ENCODE assay signal across 29 cellular contexts in genomic region chr6:118546164-118546929, GRCh38. TPM values are rescaled to one million over a fixed set of nuclear protein-coding genes. Genes with fewer than 3 reads are reported as not detected.
DNase-seq lines count a peak whose midpoint lies in the region; ATAC-seq, FAIRE-seq and TF ChIP-seq lines count a peak whose summit lies in the region.
"Had no signal": no experiment of that assay in that cellular context is flagged by ENCODE, and none has a peak within 500 bp of the region (broad histone marks: within the 10 kb centered on the region; RNA-seq: fewer than 3 reads in every experiment).

No MANE protein-coding gene starts in this region.

- H3K4me1 ChIP-seq in heart right ventricle (peaks cover 0 to 29% (median 4%) of the 10 kb centered on the region in 9 donors), esophagus muscularis mucosa (peaks cover 0 to 32% (median 9%) of the 10 kb centered on the region in 4 donors), rectal smooth muscle tissue (ENCODE audit: control insufficient read depth, insufficient read depth, low read length) (peaks cover under 1% of the 10 kb centered on the region), aorta (ENCODE audit: control insufficient read depth in 1 of 2, insufficient read depth in 2 of 2, low read length in 2 of 2) (no peaks in the 10 kb centered on the region)
- H3K4me1 ChIP-seq: BE2C had no signal

- intact Hi-C loops in heart right ventricle (cut with DNase I): loop anchor here in 2 of 10 donors (5.0 to 10.0 kb wide), 3 partner anchors 34 to 259 kb away; no protein-coding TSS in a partner anchor
- intact Hi-C loops in left cardiac atrium (cut with DNase I): loop anchor here in 1 of 2 donors (5.0 kb wide), 1 partner anchor 34 kb away; no protein-coding TSS in a partner anchor
- intact Hi-C loops in esophagus muscularis mucosa (cut with DNase I): no loop called here
- intact Hi-C loops in aorta (cut with DNase I): no loop called here

- H3K27ac ChIP-seq in heart right ventricle (peak overlapping the region; percentile 3 to 89 (median 82)), esophagus muscularis mucosa (replicated peaks in 1 of 4) (peak overlapping the region; percentile 64 to 74 (median 71)), rectal smooth muscle tissue (ENCODE audit: low read depth, low read length) (peak overlapping the region; percentile 91), aorta (ENCODE audit: low read depth in 1 of 2, low read length in 2 of 2) (peak overlapping the region in 1 of 2 donors; percentile 93)
- H3K27ac ChIP-seq: brain microvascular endothelial cell, hepatocyte, KMS-11, left lung, SK-N-MC had no signal

- DNase-seq in heart right ventricle (no peak), left cardiac atrium (no peak), esophagus muscularis mucosa (ENCODE audit: extremely low spot score) (no peak), aorta (no peak), GM19239 (ENCODE audit: insufficient read length, low spot score) (no peak)
- DNase-seq in stimulated activated CD4-positive, alpha-beta T cell treated with anti-CD3 and anti-CD28 coated beads, Interleukin-2, amount 100 ng/mL, for 48 hours: no peak
- DNase-seq: ACHN; activated CD8-positive, alpha-beta memory T cell treated with anti-CD3 and anti-CD28 coated beads for 24 hours; activated naive CD4-positive, alpha-beta T cell treated with Interleukin-2 at 50 U/mL for 16 hours; activated T-cell treated with anti-CD3 and anti-CD28 coated beads, Interleukin-2, amount 50 U/mL, for 1 hour; BE2C; brain microvascular endothelial cell; effector CD8-positive, alpha-beta T cell; left lung; naive thymus-derived CD4-positive, alpha-beta T cell; NCI-H1417; NCI-H2081; NCI-H2227 treated with DMSO at 0.1 percent for 48 hours; NCI-H774; stimulated activated CD4-positive, alpha-beta T cell treated with anti-CD3 and anti-CD28 coated beads, Interleukin-12 subunit alpha, Interleukin-12 subunit beta, amount 100 ng/mL, for 4 hours; stimulated activated CD4-positive, alpha-beta T cell treated with anti-CD3 and anti-CD28 coated beads, Interleukin-4, amount 100 ng/mL, for 4 hours; stimulated activated naive B cell treated with anti-CD40 and anti-IgM and Interleukin-4, amounts not matched to agents 10 μg/mL and 1 μg/mL and 100 μg/mL, for 72 hours had no signal

- no peak for TF ChIP-seq POLR2A in esophagus muscularis mucosa (IDR thresholded peaks at IDR 0.05; ENCODE audit: low read depth)

- H3K9me3 ChIP-seq in heart right ventricle (no peaks in the 10 kb centered on the region), esophagus muscularis mucosa (no peaks in the 10 kb centered on the region), aorta (ENCODE audit: control insufficient read depth, low read length) (no peaks in the 10 kb centered on the region)
- H3K9me3 ChIP-seq: BE2C, left lung had no signal

- no peak for ATAC-seq in heart right ventricle
- ATAC-seq in left cardiac atrium: no peak
- no peak for ATAC-seq in aorta (ENCODE audit: low FRiP score)
- ATAC-seq: left lung; naive thymus-derived CD4-positive, alpha-beta T cell; stimulated activated naive B cell treated with anti-CD40 and anti-IgM and Interleukin-4, amounts not matched to agents 10 μg/mL and 1 μg/mL and 100 μg/mL, for 72 hours had no signal

- TF ChIP-seq CTCF in heart right ventricle (IDR thresholded peaks at IDR 0.05): no peak
- no peak for TF ChIP-seq CTCF in esophagus muscularis mucosa (IDR thresholded peaks at IDR 0.05)

- H3K36me3 ChIP-seq in heart right ventricle (peaks cover 0 to 3% (median 0%) of the 10 kb centered on the region in 9 donors), esophagus muscularis mucosa (peaks cover 0 to 20% (median 0%) of the 10 kb centered on the region in 4 donors), rectal smooth muscle tissue (ENCODE audit: control insufficient read depth, insufficient read depth, low read length) (no peaks in the 10 kb centered on the region), aorta (ENCODE audit: control insufficient read depth in 1 of 2, insufficient read depth in 2 of 2, low read length in 1 of 2) (no peaks in the 10 kb centered on the region)
- H3K36me3 ChIP-seq: BE2C, brain microvascular endothelial cell, left lung had no signal

- 41 to 52% methylated on average over 4 of the region's 4 CpGs for WGBS in heart right ventricle, 2 donors
- WGBS in esophagus muscularis mucosa: 53% methylated on average over 4 of the region's 4 CpGs
- 5 to 10% methylated on average over 4 of the region's 4 CpGs for WGBS in aorta, 2 donors

- H3K27me3 ChIP-seq in heart right ventricle (no peaks in the 10 kb centered on the region), esophagus muscularis mucosa (no peaks in the 10 kb centered on the region), rectal smooth muscle tissue (ENCODE audit: control insufficient read depth, insufficient read depth, low read length) (no peaks in the 10 kb centered on the region), aorta (ENCODE audit: control insufficient read depth in 1 of 2, insufficient read depth in 2 of 2, low read length in 1 of 2) (no peaks in the 10 kb centered on the region)
- H3K27me3 ChIP-seq: BE2C, brain microvascular endothelial cell, hepatocyte, left lung had no signal

- TF ChIP-seq EP300 in esophagus muscularis mucosa (IDR thresholded peaks at IDR 0.05): no peak

- FAIRE-seq in GM19239 (lab: Jason Lieb, UNC): no peak

- no peak overlapping the region for H3K9ac ChIP-seq in rectal smooth muscle tissue (ENCODE audit: low read length)
- H3K9ac ChIP-seq: KMS-11 had no signal

- H3K4me3 ChIP-seq in heart right ventricle: peak overlapping the region in 8 of 10 donors; percentile 6 to 60 (median 56)
- H3K4me3 ChIP-seq in esophagus muscularis mucosa: peak overlapping the region; percentile 43 to 59 (median 50)
- no peak overlapping the region for H3K4me3 ChIP-seq in rectal smooth muscle tissue (ENCODE audit: low read length)
- peak overlapping the region; percentile 31 to 76 for H3K4me3 ChIP-seq in aorta (ENCODE audit: low read length in 2 of 2)
- H3K4me3 ChIP-seq: hepatocyte, left lung, SK-N-MC had no signal

RNA-seq across cellular contexts. Expression of gene PLN, which starts 1.7 kb away (rescaled TPM):
- 1,000 to 10,000 TPM; 1,787 to 3,094 (median 2,650) TPM for total RNA-seq in heart right ventricle
- 100 to 1,000 TPM; 764 to 848 TPM for polyA plus RNA-seq in heart right ventricle
- 1,000 to 10,000 TPM in 1 of 2 donors, 100 to 1,000 TPM in 1; 673 to 1,029 TPM for total RNA-seq in left cardiac atrium
- 100 to 1,000 TPM; 262 to 431 (median 319) TPM for total RNA-seq in esophagus muscularis mucosa
- total RNA-seq in aorta: 100 to 1,000 TPM; 232 to 587 TPM
- 100 to 1,000 TPM; 539 to 955 TPM for polyA plus RNA-seq in aorta
- total RNA-seq: epithelial cell of proximal tubule; G401; T-helper 1 cell treated with Interleukin-12 subunit alpha and Interleukin-12 subunit beta and Interleukin-4 antibody, amounts not matched to agents 30 ng/mL and 1 ng/mL, for 36 hours had no signal
